ENCODE assay signal across 8 cellular contexts in genomic region chr10:68334672-68335467, GRCh38. TPM values are rescaled to one million over a fixed set of nuclear protein-coding genes. Genes with fewer than 3 reads are reported as not detected.
DNase-seq lines count a peak whose midpoint lies in the region; ATAC-seq and TF ChIP-seq lines count a peak whose summit lies in the region.

No MANE protein-coding gene starts in this region.

- H3K4me1 ChIP-seq in breast epithelium: no peaks in the 10 kb centered on the region
- H3K4me1 ChIP-seq in muscle layer of colon (ENCODE audit: insufficient read depth, low read length): peaks cover 41% of the 10 kb centered on the region

- no peak for DNase-seq in stimulated activated naive CD8-positive, alpha-beta T cell treated with anti-CD3 and anti-CD28 coated beads, Interleukin-15, Interleukin-2, amounts not matched to agents 100 U/mL and 50 U/mL, for 24 hours
- DNase-seq in breast epithelium (ENCODE audit: low spot score in 2 of 2) (no peak), GM10266 (ENCODE audit: extremely low spot score) (no peak), NCI-H1930 (lab: John Stamatoyannopoulos, UW) (no peak), globus pallidus (ENCODE audit: low spot score) (no peak), SKM-1 (lab: John Stamatoyannopoulos, UW; ENCODE audit: unreplicated experiment) (no peak)

- intact Hi-C loops in breast epithelium (cut with DNase I; ENCODE audit: low total_unique reads): no loop called here

- no peak overlapping the region for H3K27ac ChIP-seq in breast epithelium
- H3K27ac ChIP-seq in muscle layer of colon (ENCODE audit: low read depth, low read length): peak overlapping the region; percentile 41

- peak overlapping the region; percentile 98 for H3K4me3 Mint-ChIP-seq in stimulated activated naive CD8-positive, alpha-beta T cell treated with anti-CD3 and anti-CD28 coated beads, Interleukin-15, Interleukin-2, amounts not matched to agents 100 ng/mL and 50 ng/mL, for 24 hours

- no peaks in the 10 kb centered on the region for H3K27me3 ChIP-seq in breast epithelium
- no peaks in the 10 kb centered on the region for H3K27me3 ChIP-seq in muscle layer of colon (ENCODE audit: control insufficient read depth in 1 of 2, insufficient read depth in 2 of 2, low read length in 2 of 2)

- no peaks in the 10 kb centered on the region for H3K9me3 Mint-ChIP-seq in stimulated activated naive CD8-positive, alpha-beta T cell treated with anti-CD3 and anti-CD28 coated beads, Interleukin-15, Interleukin-2, amounts not matched to agents 100 ng/mL and 50 ng/mL, for 24 hours

- H3K27ac Mint-ChIP-seq in stimulated activated naive CD8-positive, alpha-beta T cell treated with anti-CD3 and anti-CD28 coated beads, Interleukin-15, Interleukin-2, amounts not matched to agents 100 ng/mL and 50 ng/mL, for 24 hours: peak overlapping the region; percentile 57

- no peaks in the 10 kb centered on the region for H3K9me3 ChIP-seq in breast epithelium
- no peaks in the 10 kb centered on the region for H3K9me3 ChIP-seq in muscle layer of colon (ENCODE audit: low read length)

- no peaks in the 10 kb centered on the region for H3K27me3 Mint-ChIP-seq in stimulated activated naive CD8-positive, alpha-beta T cell treated with anti-CD3 and anti-CD28 coated beads, Interleukin-15, Interleukin-2, amounts not matched to agents 100 ng/mL and 50 ng/mL, for 24 hours

- ATAC-seq in stimulated activated naive CD8-positive, alpha-beta T cell treated with anti-CD3 and anti-CD28 coated beads, Interleukin-15, Interleukin-2, amounts not matched to agents 100 U/mL and 50 U/mL, for 24 hours: no peak

- H3K36me3 ChIP-seq in breast epithelium (no peaks in the 10 kb centered on the region), muscle layer of colon (ENCODE audit: insufficient read depth, low read length) (peaks cover 16% of the 10 kb centered on the region)

- H3K9ac ChIP-seq in muscle layer of colon (ENCODE audit: low read length): peak overlapping the region; percentile 99

- H3K4me1 Mint-ChIP-seq in stimulated activated naive CD8-positive, alpha-beta T cell treated with anti-CD3 and anti-CD28 coated beads, Interleukin-15, Interleukin-2, amounts not matched to agents 100 ng/mL and 50 ng/mL, for 24 hours (ENCODE audit: low read depth): peaks cover 62% of the 10 kb centered on the region

- H3K4me3 ChIP-seq in breast epithelium: peak overlapping the region; percentile 93 to 99 (median 99)
- peak overlapping the region in 1 of 2 donors; percentile 94 for H3K4me3 ChIP-seq in muscle layer of colon (ENCODE audit: low read depth in 1 of 2, low read length in 2 of 2)

- no peak for TF ChIP-seq POLR2A in breast epithelium (IDR thresholded peaks at IDR 0.05)

- H3K36me3 Mint-ChIP-seq in stimulated activated naive CD8-positive, alpha-beta T cell treated with anti-CD3 and anti-CD28 coated beads, Interleukin-15, Interleukin-2, amounts not matched to agents 100 ng/mL and 50 ng/mL, for 24 hours (ENCODE audit: low read depth): peaks cover 71% of the 10 kb centered on the region

- TF ChIP-seq CTCF in breast epithelium (IDR thresholded peaks at IDR 0.05) (no peak), GM10266 (IDR thresholded peaks at IDR 0.05; ENCODE audit: control insufficient read depth, insufficient read depth, low read depth, missing control alignments) (no peak)

RNA-seq across cellular contexts. Expression of gene PBLD, which starts 2.1 kb away (rescaled TPM):
- 10 to 100 TPM in 1 of 3 donors, 1 to 10 TPM in 2; 5.9 to 16.2 (median 7.2) TPM for total RNA-seq in breast epithelium

RNA-seq across cellular contexts. Expression of gene HNRNPH3, which starts 3.0 kb away (rescaled TPM):
- 10 to 100 TPM; 57.9 to 65.9 (median 65.3) TPM for total RNA-seq in breast epithelium
